In genomic region chr12:43309845-43310405, GRCh38 we compare ENCODE assay signal across 18 cellular contexts.
DNase-seq lines count a peak whose midpoint lies in the region; TF ChIP-seq lines count a peak whose summit lies in the region.
"Had no signal": no experiment of that assay in that cellular context is flagged by ENCODE, and none has a peak within 500 bp of the region (broad histone marks: within the 10 kb centered on the region; RNA-seq: fewer than 3 reads in every experiment).

No MANE protein-coding gene starts in this region.

- no peak for TF ChIP-seq CTCF in mammary epithelial cell (conservative IDR thresholded peaks at IDR 0.05 in 1 of 2, IDR thresholded peaks at IDR 0.05 in 1 of 2; ENCODE audit: extremely low read depth in 1 of 2, insufficient read depth in 1 of 2, low read depth in 1 of 2, low read length in 2 of 2)
- TF ChIP-seq CTCF in breast epithelium (IDR thresholded peaks at IDR 0.05), result no peak
- no peak for TF ChIP-seq CTCF in smooth muscle cell (IDR thresholded peaks at IDR 0.05; ENCODE audit: borderline replicate concordance, insufficient read depth, poor library complexity, severe bottlenecking)

- H3F3A ChIP-seq in smooth muscle cell (ENCODE audit: low read depth), result no peaks in the 10 kb centered on the region

- H3K79me2 ChIP-seq in mammary epithelial cell (ENCODE audit: insufficient read depth, low read length) (no peaks in the 10 kb centered on the region), smooth muscle cell (ENCODE audit: low read depth) (no peaks in the 10 kb centered on the region)
- H3K79me2 ChIP-seq: parathyroid adenoma had no signal

- peaks cover 34% of the 10 kb centered on the region for H3K4me1 ChIP-seq in mammary epithelial cell (ENCODE audit: insufficient read depth, low read length)
- no peaks in the 10 kb centered on the region for H3K4me1 ChIP-seq in breast epithelium
- peaks cover 7% of the 10 kb centered on the region for H3K4me1 ChIP-seq in SJSA1 (replicated peaks)
- peaks cover 4% of the 10 kb centered on the region for H3K4me1 ChIP-seq in smooth muscle cell (ENCODE audit: low read depth)
- H3K4me1 ChIP-seq: left lung, parathyroid adenoma had no signal

- H3K9me3 ChIP-seq in mammary epithelial cell (replicated peaks; ENCODE audit: insufficient read depth, low read length) (no peaks in the 10 kb centered on the region), breast epithelium (no peaks in the 10 kb centered on the region), SJSA1 (replicated peaks) (0 out of 2 replicates have a peak, but pooled peaks cover 2% of the 10 kb centered on the region), smooth muscle cell (replicated peaks; ENCODE audit: low read depth) (no peaks in the 10 kb centered on the region)
- H3K9me3 ChIP-seq: left lung had no signal

- CTCF ChIA-PET in mammary epithelial cell (lab: Charles Lee; ENCODE audit: low non-redundant PET), result interaction anchor here (0.6 kb wide), 1 partner anchor 28 kb away, joined by 5 read pairs; no protein-coding TSS in a partner anchor

- 100% methylated on average over 1 of the region's 3 CpGs for WGBS in mammary epithelial cell (ENCODE audit: low coverage, missing lambda C conversion rate)
- 59% methylated on average over 3 of the region's 3 CpGs for WGBS in smooth muscle cell (ENCODE audit: low lambda C conversion rate)

- peak overlapping the region; percentile 15 for H3K27ac ChIP-seq in mammary epithelial cell (ENCODE audit: insufficient read depth, low read depth, low read length)
- no peak overlapping the region for H3K27ac ChIP-seq in breast epithelium
- H3K27ac ChIP-seq in SJSA1, result peak overlapping the region; percentile 68
- H3K27ac ChIP-seq in smooth muscle cell (ENCODE audit: low read depth), result peak overlapping the region; percentile 72
- H3K27ac ChIP-seq: dorsolateral prefrontal cortex, left lung, parathyroid adenoma, RWPE1 had no signal

- no peak overlapping the region for H3K9ac ChIP-seq in mammary epithelial cell (ENCODE audit: insufficient read depth, low read length)
- no peak overlapping the region for H3K9ac ChIP-seq in smooth muscle cell (ENCODE audit: low read depth)
- H3K9ac ChIP-seq: parathyroid adenoma had no signal

- intact Hi-C loops in mammary epithelial cell (cut with micrococcal nuclease) (no loop called here), breast epithelium (cut with DNase I; ENCODE audit: low total_unique reads) (no loop called here)

- H3K27me3 ChIP-seq in mammary epithelial cell (ENCODE audit: insufficient read depth, low read length) (no peaks in the 10 kb centered on the region), breast epithelium (no peaks in the 10 kb centered on the region), SJSA1 (replicated peaks) (no peaks in the 10 kb centered on the region), smooth muscle cell (ENCODE audit: low read depth) (no peaks in the 10 kb centered on the region)
- H3K27me3 ChIP-seq: dorsolateral prefrontal cortex, left lung had no signal

- H3K4me2 ChIP-seq in mammary epithelial cell (ENCODE audit: insufficient read depth, low read depth, low read length), result no peak overlapping the region
- no peak overlapping the region for H3K4me2 ChIP-seq in smooth muscle cell

- dilution Hi-C loops in mammary epithelial cell (cut with HindIII; ENCODE audit: low sequenced_read_pairs), result no loop called here

- H3K4me3 ChIP-seq in mammary epithelial cell (replicated peaks in 1 of 3; ENCODE audit: insufficient read depth in 1 of 3, low read depth in 2 of 3, low read length in 3 of 3), result no peak overlapping the region
- no peak overlapping the region for H3K4me3 ChIP-seq in breast epithelium
- no peak overlapping the region for H3K4me3 ChIP-seq in SJSA1
- no peak overlapping the region for H3K4me3 ChIP-seq in smooth muscle cell
- H3K4me3 ChIP-seq: dorsolateral prefrontal cortex, left lung had no signal

- BruUV-seq in mammary epithelial cell (replicated peaks; lab: Mats Ljungman, UMichigan), result no TSS peak

- peak overlapping the region; percentile 53 for H2AFZ ChIP-seq in mammary epithelial cell (ENCODE audit: low read depth, low read length)
- H2AFZ ChIP-seq in smooth muscle cell (ENCODE audit: low read depth), result no peak overlapping the region
- H2AFZ ChIP-seq: parathyroid adenoma had no signal

- TF ChIP-seq POLR2A in breast epithelium (IDR thresholded peaks at IDR 0.05), result no peak

- H3K36me3 ChIP-seq in mammary epithelial cell (ENCODE audit: insufficient read depth, low read length), result no peaks in the 10 kb centered on the region
- no peaks in the 10 kb centered on the region for H3K36me3 ChIP-seq in breast epithelium
- H3K36me3 ChIP-seq in SJSA1, result no peaks in the 10 kb centered on the region
- no peaks in the 10 kb centered on the region for H3K36me3 ChIP-seq in smooth muscle cell (ENCODE audit: low read depth)
- H3K36me3 ChIP-seq: left lung had no signal

- DNase-seq in mammary epithelial cell (peak; percentile 33), breast epithelium (ENCODE audit: low spot score in 2 of 2) (no peak), SJSA1 (ENCODE audit: low read depth in 1 of 2, low spot score in 2 of 2) (peak in 1 of 2 experiments; percentile 50), fibroblast of gingiva (ENCODE audit: low read depth) (peak; percentile 89), smooth muscle cell (lab: John Stamatoyannopoulos, UW; ENCODE audit: unreplicated experiment) (no peak), DMS79 (lab: John Stamatoyannopoulos, UW) (no peak), hypothalamus (lab: John Stamatoyannopoulos, UW) (no peak), CD1c-positive myeloid dendritic cell (ENCODE audit: extremely low spot score) (no peak)
- DNase-seq: activated B cell treated with CpG ODN at 0.5 μM for 24 hours; activated CD8-positive, alpha-beta memory T cell treated with anti-CD3 and anti-CD28 coated beads for 24 hours; dorsolateral prefrontal cortex; GF-D8; left lung; NCI-H2107; NCI-H82; stimulated activated naive B cell treated with anti-CD40 and anti-IgM and Interleukin-4, amounts not matched to agents 10 μg/mL and 1 μg/mL and 100 μg/mL, for 72 hours had no signal

- no peaks in the 10 kb centered on the region for H4K20me1 ChIP-seq in mammary epithelial cell (ENCODE audit: insufficient read depth, low read length)
- H4K20me1 ChIP-seq in smooth muscle cell (ENCODE audit: low read depth), result no peaks in the 10 kb centered on the region

- in situ Hi-C loops in mammary epithelial cell (cut with MboI; ENCODE audit: low sequenced_read_pairs in 2 of 2), result loop anchor here in 1 of 2 donors (25.0 kb wide), 2 partner anchors 823 to 1173 kb away; partner anchors contain the start of gene GXYLT1

Comparison
In these comparisons a context has a peak if more than half of its experiments do, and no peak if none do; other contexts are left out.
1. DNase-seq: peak in mammary epithelial cell (single experiment) and fibroblast of gingiva (single experiment); none in breast epithelium (0 of 2), smooth muscle cell (single experiment), DMS79 (single experiment), hypothalamus (0 of 51) and CD1c-positive myeloid dendritic cell (single experiment).
2. H3K27ac ChIP-seq: peak in mammary epithelial cell (single experiment), SJSA1 (single experiment) and smooth muscle cell (single experiment); none in breast epithelium (0 of 2).